Comparison of ENCODE assay signal across 1 cellular context in the genomic region with DNA sequence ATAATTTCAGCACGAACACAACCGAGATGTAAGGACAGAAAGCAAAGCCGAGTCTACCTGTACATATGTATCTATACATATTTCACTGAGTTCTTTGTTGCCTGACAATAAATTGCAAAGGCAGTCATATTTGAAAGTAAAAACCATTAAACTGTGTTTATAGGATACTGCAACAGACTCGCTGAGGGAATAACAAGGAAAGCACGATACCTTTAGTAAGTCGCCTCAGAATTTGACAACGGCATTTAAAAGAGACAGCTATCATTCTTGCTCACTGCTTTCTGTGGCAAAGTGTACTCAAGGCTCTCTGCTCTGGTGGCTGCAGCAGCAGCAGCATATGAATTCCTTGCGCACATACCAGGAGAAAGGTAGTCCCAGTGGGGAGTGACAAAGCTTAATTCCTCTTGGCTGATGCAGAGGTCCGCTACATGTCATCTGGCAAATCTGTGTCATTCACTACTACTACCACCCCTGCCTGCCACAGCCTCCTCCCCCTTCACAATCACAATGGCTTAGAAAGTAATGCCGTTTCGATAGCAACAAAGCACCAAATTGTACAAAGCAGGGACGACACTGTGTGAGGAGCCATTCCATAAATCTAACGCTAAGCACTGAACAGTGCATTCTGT.
TF ChIP-seq lines count a peak whose summit lies in the region.

A gene with protein sequence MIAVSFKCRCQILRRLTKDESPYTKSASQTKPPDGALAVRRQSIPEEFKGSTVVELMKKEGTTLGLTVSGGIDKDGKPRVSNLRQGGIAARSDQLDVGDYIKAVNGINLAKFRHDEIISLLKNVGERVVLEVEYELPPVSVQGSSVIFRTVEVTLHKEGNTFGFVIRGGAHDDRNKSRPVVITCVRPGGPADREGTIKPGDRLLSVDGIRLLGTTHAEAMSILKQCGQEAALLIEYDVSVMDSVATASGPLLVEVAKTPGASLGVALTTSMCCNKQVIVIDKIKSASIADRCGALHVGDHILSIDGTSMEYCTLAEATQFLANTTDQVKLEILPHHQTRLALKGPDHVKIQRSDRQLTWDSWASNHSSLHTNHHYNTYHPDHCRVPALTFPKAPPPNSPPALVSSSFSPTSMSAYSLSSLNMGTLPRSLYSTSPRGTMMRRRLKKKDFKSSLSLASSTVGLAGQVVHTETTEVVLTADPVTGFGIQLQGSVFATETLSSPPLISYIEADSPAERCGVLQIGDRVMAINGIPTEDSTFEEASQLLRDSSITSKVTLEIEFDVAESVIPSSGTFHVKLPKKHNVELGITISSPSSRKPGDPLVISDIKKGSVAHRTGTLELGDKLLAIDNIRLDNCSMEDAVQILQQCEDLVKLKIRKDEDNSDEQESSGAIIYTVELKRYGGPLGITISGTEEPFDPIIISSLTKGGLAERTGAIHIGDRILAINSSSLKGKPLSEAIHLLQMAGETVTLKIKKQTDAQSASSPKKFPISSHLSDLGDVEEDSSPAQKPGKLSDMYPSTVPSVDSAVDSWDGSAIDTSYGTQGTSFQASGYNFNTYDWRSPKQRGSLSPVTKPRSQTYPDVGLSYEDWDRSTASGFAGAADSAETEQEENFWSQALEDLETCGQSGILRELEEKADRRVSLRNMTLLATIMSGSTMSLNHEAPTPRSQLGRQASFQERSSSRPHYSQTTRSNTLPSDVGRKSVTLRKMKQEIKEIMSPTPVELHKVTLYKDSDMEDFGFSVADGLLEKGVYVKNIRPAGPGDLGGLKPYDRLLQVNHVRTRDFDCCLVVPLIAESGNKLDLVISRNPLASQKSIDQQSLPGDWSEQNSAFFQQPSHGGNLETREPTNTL (minus strand): TSS at position 437 of the 629 bp plus-strand sequence. CDS start 172 bp downstream, at position 265.

TF ChIP-seq in HEK293, 187 proteins besides CTCF, POLR2A, EP300 and RAD21 (continued from another document):
- no peak for TF ChIP-seq ZNF510 (tag by site-specific recombination; IDR thresholded peaks at IDR 0.05; ENCODE audit: insufficient replicate concordance)
- TF ChIP-seq, protein P1, sequence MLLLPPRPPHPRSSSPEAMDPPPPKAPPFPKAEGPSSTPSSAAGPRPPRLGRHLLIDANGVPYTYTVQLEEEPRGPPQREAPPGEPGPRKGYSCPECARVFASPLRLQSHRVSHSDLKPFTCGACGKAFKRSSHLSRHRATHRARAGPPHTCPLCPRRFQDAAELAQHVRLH (tag by site-specific recombination; IDR thresholded peaks at IDR 0.05) = 0 out of 2 replicates have a peak, but pooled peaks have one; percentile 13
- no peak for TF ChIP-seq ZNF433 (tag by site-specific recombination; IDR thresholded peaks at IDR 0.05; ENCODE audit: low read depth)
- TF ChIP-seq, protein P2, sequence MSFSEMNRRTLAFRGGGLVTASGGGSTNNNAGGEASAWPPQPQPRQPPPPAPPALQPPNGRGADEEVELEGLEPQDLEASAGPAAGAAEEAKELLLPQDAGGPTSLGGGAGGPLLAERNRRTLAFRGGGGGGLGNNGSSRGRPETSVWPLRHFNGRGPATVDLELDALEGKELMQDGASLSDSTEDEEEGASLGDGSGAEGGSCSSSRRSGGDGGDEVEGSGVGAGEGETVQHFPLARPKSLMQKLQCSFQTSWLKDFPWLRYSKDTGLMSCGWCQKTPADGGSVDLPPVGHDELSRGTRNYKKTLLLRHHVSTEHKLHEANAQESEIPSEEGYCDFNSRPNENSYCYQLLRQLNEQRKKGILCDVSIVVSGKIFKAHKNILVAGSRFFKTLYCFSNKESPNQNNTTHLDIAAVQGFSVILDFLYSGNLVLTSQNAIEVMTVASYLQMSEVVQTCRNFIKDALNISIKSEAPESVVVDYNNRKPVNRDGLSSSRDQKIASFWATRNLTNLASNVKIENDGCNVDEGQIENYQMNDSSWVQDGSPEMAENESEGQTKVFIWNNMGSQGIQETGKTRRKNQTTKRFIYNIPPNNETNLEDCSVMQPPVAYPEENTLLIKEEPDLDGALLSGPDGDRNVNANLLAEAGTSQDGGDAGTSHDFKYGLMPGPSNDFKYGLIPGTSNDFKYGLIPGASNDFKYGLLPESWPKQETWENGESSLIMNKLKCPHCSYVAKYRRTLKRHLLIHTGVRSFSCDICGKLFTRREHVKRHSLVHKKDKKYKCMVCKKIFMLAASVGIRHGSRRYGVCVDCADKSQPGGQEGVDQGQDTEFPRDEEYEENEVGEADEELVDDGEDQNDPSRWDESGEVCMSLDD (tag by site-specific recombination; IDR thresholded peaks at IDR 0.05) = no peak
- no peak for TF ChIP-seq ZNF654 (tag by site-specific recombination; IDR thresholded peaks at IDR 0.05; ENCODE audit: low read depth)
- no peak for TF ChIP-seq MYNN (tag by site-specific recombination; IDR thresholded peaks at IDR 0.05; ENCODE audit: borderline replicate concordance)
- TF ChIP-seq KLF9 (tag by site-specific recombination; IDR thresholded peaks at IDR 0.05; ENCODE audit: low read depth) = no peak
- no peak for TF ChIP-seq ZNF585B (tag by site-specific recombination; IDR thresholded peaks at IDR 0.05)
- TF ChIP-seq OSR2 (tag by site-specific recombination; IDR thresholded peaks at IDR 0.05) = peak; percentile 28; the same call in 1 of the 2 replicates
- no peak for TF ChIP-seq ZNF514 (tag by site-specific recombination; IDR thresholded peaks at IDR 0.05)
- 0 out of 2 replicates have a peak, but pooled peaks have one; percentile 27 for TF ChIP-seq ZBTB17 (tag by site-specific recombination; IDR thresholded peaks at IDR 0.05)
- peak; percentile 46; the same call in 1 of the 2 replicates for TF ChIP-seq GFI1B (tag by site-specific recombination; IDR thresholded peaks at IDR 0.05)
- TF ChIP-seq ZNF335 (tag by site-specific recombination; conservative IDR thresholded peaks at IDR 0.05) = peak; percentile 91
- peak; percentile 45; the same call in 1 of the 2 replicates for TF ChIP-seq TRIM28 (IDR thresholded peaks at IDR 0.05; ENCODE audit: borderline replicate concordance, low read length)
